In the genomic region with DNA sequence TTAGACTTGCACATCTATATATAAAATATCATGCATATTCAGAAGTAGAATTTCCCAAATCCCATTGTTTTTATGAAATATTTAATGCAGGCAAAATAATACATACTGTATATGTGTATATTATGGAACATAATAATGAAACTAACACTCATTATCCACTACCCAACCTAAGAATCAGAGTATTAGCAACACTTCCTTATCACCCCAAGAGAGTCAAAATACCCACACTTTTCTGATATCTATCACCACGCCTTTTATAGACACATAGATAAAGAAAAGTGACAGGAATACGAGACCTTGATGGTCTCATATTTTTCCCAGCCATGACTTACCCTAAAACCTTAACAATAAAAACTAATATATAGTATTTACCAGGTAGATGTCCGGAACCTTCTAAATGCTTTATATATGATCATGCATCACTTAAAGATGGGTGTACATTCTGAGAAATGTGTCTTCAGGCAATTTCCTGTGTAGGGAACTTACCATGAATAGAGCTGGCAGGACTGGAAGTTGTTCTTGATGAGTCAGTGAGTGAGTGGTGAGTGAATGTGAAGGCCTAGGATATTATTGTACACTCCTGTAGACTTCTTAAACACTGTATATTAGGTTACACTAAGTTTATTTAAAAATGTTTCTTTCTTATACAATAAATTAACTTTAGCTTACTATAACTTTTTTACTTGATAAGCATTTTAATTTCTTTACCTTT, we compare ENCODE assay signal across 16 cellular contexts. TPM values are rescaled to one million over a fixed set of nuclear protein-coding genes. Genes with fewer than 3 reads are reported as not detected.
A peak's percentile ranks its signal among the peaks of the same experiment; 100 is the strongest.
DNase-seq lines count a peak whose midpoint lies in the region; ATAC-seq and TF ChIP-seq lines count a peak whose summit lies in the region.
"Had no signal": no experiment of that assay in that cellular context is flagged by ENCODE, and none has a peak within 500 bp of the region (broad histone marks: within the 10 kb centered on the region; RNA-seq: fewer than 3 reads in every experiment).

No MANE protein-coding gene starts in this region.

- H3K27ac Mint-ChIP-seq in activated CD4-positive, alpha-beta T cell treated with anti-CD3 and anti-CD28 coated beads for 36 hours, result no peak overlapping the region
- H3K27ac Mint-ChIP-seq in activated CD4-positive, alpha-beta T cell treated with anti-CD3 and anti-CD28 coated beads, Interleukin-2, amount 10 ng/mL, durations not matched to agents 7 days and 5 days, result no peak overlapping the region

- no peak overlapping the region for H3K4me3 ChIP-seq in RWPE2 (ENCODE audit: severe bottlenecking)
- H3K4me3 ChIP-seq in epithelial cell of esophagus (ENCODE audit: low read length), result no peak overlapping the region
- no peak overlapping the region for H3K4me3 ChIP-seq in left ventricle myocardium inferior
- H3K4me3 ChIP-seq: A549, mucosa of descending colon, right atrium auricular region, SJSA1, tibial artery had no signal

- H3K9me3 ChIP-seq in RWPE2 (ENCODE audit: severe bottlenecking) (no peaks in the 10 kb centered on the region), left ventricle myocardium inferior (replicated peaks) (no peaks in the 10 kb centered on the region)
- H3K9me3 ChIP-seq: A549, mucosa of descending colon, right atrium auricular region, SJSA1, tibial artery had no signal

- H3K27me3 ChIP-seq in RWPE2 (ENCODE audit: insufficient read depth, poor library complexity, severe bottlenecking) (no peaks in the 10 kb centered on the region), left ventricle myocardium inferior (ENCODE audit: low read depth) (no peaks in the 10 kb centered on the region)
- H3K27me3 ChIP-seq: right atrium auricular region, SJSA1, tibial artery had no signal

- POLR2A ChIA-PET in activated CD4-positive, alpha-beta T cell treated with anti-CD3 and anti-CD28 coated beads for 36 hours (lab: Charles Lee), result no interaction called here
- POLR2A ChIA-PET in activated CD4-positive, alpha-beta T cell treated with anti-CD3 and anti-CD28 coated beads, Interleukin-2, amount 10 ng/mL, durations not matched to agents 7 days and 5 days (lab: Charles Lee), result no interaction called here

- H3K27ac ChIP-seq in RWPE2 (ENCODE audit: poor library complexity, severe bottlenecking) (peak overlapping the region; percentile 69), left ventricle myocardium inferior (replicated peaks) (no peak overlapping the region)
- H3K27ac ChIP-seq: A549, right atrium auricular region, SJSA1, tibial artery had no signal

- ATAC-seq in activated CD4-positive, alpha-beta T cell treated with anti-CD3 and anti-CD28 coated beads for 36 hours, result peak; percentile 74
- ATAC-seq in RWPE2 (ENCODE audit: low read depth) (peak; percentile 100), HG03196 (IDR thresholded peaks at IDR 0.05; ENCODE audit: unreplicated experiment) (no peak)
- ATAC-seq: A549; activated CD4-positive, CD25-positive, alpha-beta regulatory T cell treated with anti-CD3 and anti-CD28 coated beads, Interleukin-2, amount 50 U/mL, for 24 hours; mucosa of descending colon had no signal

- H3K4me3 Mint-ChIP-seq in activated CD4-positive, alpha-beta T cell treated with anti-CD3 and anti-CD28 coated beads for 36 hours, result no peak overlapping the region
- no peak overlapping the region for H3K4me3 Mint-ChIP-seq in activated CD4-positive, alpha-beta T cell treated with anti-CD3 and anti-CD28 coated beads, Interleukin-2, amount 10 ng/mL, durations not matched to agents 7 days and 5 days

- intact Hi-C loops in activated CD4-positive, alpha-beta T cell treated with anti-CD3 and anti-CD28 coated beads for 36 hours (cut with DNase I, micrococcal nuclease), result no loop called here
- intact Hi-C loops in left ventricle myocardium inferior (cut with micrococcal nuclease), result no loop called here

- no peaks in the 10 kb centered on the region for H3K27me3 Mint-ChIP-seq in activated CD4-positive, alpha-beta T cell treated with anti-CD3 and anti-CD28 coated beads for 36 hours
- H3K27me3 Mint-ChIP-seq in activated CD4-positive, alpha-beta T cell treated with anti-CD3 and anti-CD28 coated beads, Interleukin-2, amount 10 ng/mL, durations not matched to agents 7 days and 5 days, result no peaks in the 10 kb centered on the region

- peaks cover 3% of the 10 kb centered on the region for H3K9me3 Mint-ChIP-seq in activated CD4-positive, alpha-beta T cell treated with anti-CD3 and anti-CD28 coated beads for 36 hours (ENCODE audit: low read depth)
- H3K9me3 Mint-ChIP-seq in activated CD4-positive, alpha-beta T cell treated with anti-CD3 and anti-CD28 coated beads, Interleukin-2, amount 10 ng/mL, durations not matched to agents 7 days and 5 days, result peaks cover 3% of the 10 kb centered on the region

- TF ChIP-seq CTCF in RWPE2 (IDR thresholded peaks at IDR 0.05; ENCODE audit: poor library complexity, severe bottlenecking) (no peak), epithelial cell of esophagus (IDR thresholded peaks at IDR 0.05; ENCODE audit: insufficient read depth, low read depth, low read length, missing control alignments) (no peak), left ventricle myocardium inferior (IDR thresholded peaks at IDR 0.05; ENCODE audit: borderline replicate concordance) (no peak)

- CTCF ChIA-PET in activated CD4-positive, alpha-beta T cell treated with anti-CD3 and anti-CD28 coated beads for 36 hours (lab: Charles Lee), result no interaction called here
- CTCF ChIA-PET in activated CD4-positive, alpha-beta T cell treated with anti-CD3 and anti-CD28 coated beads, Interleukin-2, amount 10 ng/mL, durations not matched to agents 7 days and 5 days (lab: Charles Lee), result interaction anchor here (0.7 to 1.2 kb wide), 2 partner anchors 40 to 409 kb away, joined by 4 read pairs; no protein-coding TSS in a partner anchor

- peaks cover 5% of the 10 kb centered on the region for H3K4me1 Mint-ChIP-seq in activated CD4-positive, alpha-beta T cell treated with anti-CD3 and anti-CD28 coated beads for 36 hours
- peaks cover 7% of the 10 kb centered on the region for H3K4me1 Mint-ChIP-seq in activated CD4-positive, alpha-beta T cell treated with anti-CD3 and anti-CD28 coated beads, Interleukin-2, amount 10 ng/mL, durations not matched to agents 7 days and 5 days

- peaks cover 17% of the 10 kb centered on the region for H3K4me1 ChIP-seq in RWPE2 (ENCODE audit: insufficient read depth, poor library complexity, severe bottlenecking)
- H3K4me1 ChIP-seq in left ventricle myocardium inferior, result no peaks in the 10 kb centered on the region
- H3K4me1 ChIP-seq: A549, right atrium auricular region, tibial artery had no signal

- DNase-seq in activated CD4-positive, alpha-beta T cell treated with anti-CD3 and anti-CD28 coated beads for 36 hours, result no peak
- no peak for DNase-seq in activated CD4-positive, alpha-beta T cell treated with anti-CD3 and anti-CD28 coated beads, Interleukin-2, amount 10 ng/mL, durations not matched to agents 7 days and 5 days
- DNase-seq in RWPE2 (ENCODE audit: low spot score) (no peak), epithelial cell of esophagus (ENCODE audit: low read depth) (peak; percentile 96), renal cortical epithelial cell (ENCODE audit: low read depth) (peak; percentile 77), left ventricle myocardium inferior (no peak), hepatic stellate cell (ENCODE audit: low spot score) (no peak)
- DNase-seq: activated gamma-delta T cell treated with Interleukin-2 at 50 U/mL for 16 hours, mucosa of descending colon, NCI-H1092 treated with DMSO at 0.1 percent for 48 hours, tibial artery had no signal

- H3K36me3 Mint-ChIP-seq in activated CD4-positive, alpha-beta T cell treated with anti-CD3 and anti-CD28 coated beads for 36 hours (ENCODE audit: low read depth), result no peaks in the 10 kb centered on the region
- no peaks in the 10 kb centered on the region for H3K36me3 Mint-ChIP-seq in activated CD4-positive, alpha-beta T cell treated with anti-CD3 and anti-CD28 coated beads, Interleukin-2, amount 10 ng/mL, durations not matched to agents 7 days and 5 days (ENCODE audit: low read depth)

- H3K36me3 ChIP-seq in RWPE2 (ENCODE audit: low read depth), result 0 out of 2 replicates have a peak, but pooled peaks cover 5% of the 10 kb centered on the region
- H3K36me3 ChIP-seq in left ventricle myocardium inferior, result no peaks in the 10 kb centered on the region
- H3K36me3 ChIP-seq: right atrium auricular region, SJSA1, tibial artery had no signal

RNA-seq across cellular contexts. Expression of a gene that starts 45.5 kb away (rescaled TPM):
- under 1 TPM; 0.33 to 0.41 TPM for total RNA-seq in activated CD4-positive, alpha-beta T cell treated with anti-CD3 and anti-CD28 coated beads for 36 hours
- total RNA-seq in activated CD4-positive, alpha-beta T cell treated with anti-CD3 and anti-CD28 coated beads, Interleukin-2, amount 10 ng/mL, durations not matched to agents 7 days and 5 days, result 1 to 10 TPM; 2.2 to 2.9 TPM
- total RNA-seq in renal cortical epithelial cell (0.75 and 1.2 TPM in 2 replicates), left ventricle myocardium inferior (0.44 TPM)

Comparison
In these comparisons a context has a peak if more than half of its experiments do, and no peak if none do; other contexts are left out.
1. DNase-seq: peak in epithelial cell of esophagus (single experiment) and renal cortical epithelial cell (single experiment); none in activated CD4-positive, alpha-beta T cell treated with anti-CD3 and anti-CD28 coated beads for 36 hours (single experiment), activated CD4-positive, alpha-beta T cell treated with anti-CD3 and anti-CD28 coated beads, Interleukin-2, amount 10 ng/mL, durations not matched to agents 7 days and 5 days (single experiment), RWPE2 (single experiment), left ventricle myocardium inferior (single experiment) and hepatic stellate cell (single experiment).